Comparison of ENCODE assay signal across 1 cellular context in the genomic region with DNA sequence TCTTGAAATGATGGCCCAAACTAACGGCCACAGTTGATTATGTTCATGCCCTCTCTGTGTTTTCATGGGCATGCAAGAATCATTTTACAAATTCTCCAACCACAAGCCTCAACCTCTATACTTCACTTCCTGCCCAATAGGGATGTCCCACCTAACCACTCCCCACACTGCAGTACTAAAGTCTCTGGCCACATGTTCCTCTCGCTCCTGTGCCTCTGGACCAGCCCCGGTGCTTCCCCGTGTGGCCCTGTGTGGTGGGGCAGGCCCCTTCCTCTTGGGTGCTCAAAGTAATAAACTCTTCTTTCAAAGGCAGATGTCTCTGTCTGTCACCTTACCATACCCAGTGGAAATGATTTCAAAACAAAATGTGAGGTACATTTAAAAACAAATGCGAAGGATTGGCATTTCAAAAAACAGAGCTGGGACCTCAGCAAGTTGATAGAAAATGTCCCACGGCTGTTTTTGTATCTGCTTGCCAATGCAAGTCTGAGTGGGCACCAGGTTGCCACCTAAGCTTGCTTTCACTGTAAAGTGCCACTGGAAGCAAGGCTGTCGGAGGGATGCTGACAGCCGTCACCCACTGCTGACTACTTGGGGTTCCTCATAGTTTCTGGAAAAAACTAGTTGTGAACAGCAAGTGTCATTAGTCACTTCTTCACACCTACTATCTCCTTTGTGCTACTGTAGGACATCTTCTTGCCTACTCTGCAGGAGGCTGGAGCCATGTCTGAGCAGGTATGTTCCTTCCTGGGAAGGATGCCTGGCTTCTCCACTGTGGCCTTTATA.
TF ChIP-seq lines count a peak whose summit lies in the region.

No MANE protein-coding gene starts in this region.

TF ChIP-seq in SK-N-SH, 30 proteins besides CTCF, POLR2A, EP300 and RAD21 (continued from another document):
- no peak for TF ChIP-seq EZH2phosphoT487 (IDR thresholded peaks at IDR 0.05; ENCODE audit: borderline replicate concordance, low read depth)
- TF ChIP-seq RXRA (IDR thresholded peaks at IDR 0.05; ENCODE audit: borderline replicate concordance, low read depth): no peak
- TF ChIP-seq GABPA (IDR thresholded peaks at IDR 0.05; ENCODE audit: low read depth): no peak
